Comparison of ENCODE assay signal across 8 cellular contexts in genomic region chr9:113375057-113376023, GRCh38. TPM values are rescaled to one million over a fixed set of nuclear protein-coding genes. Genes with fewer than 3 reads are reported as not detected.
DNase-seq lines count a peak whose midpoint lies in the region; ATAC-seq and TF ChIP-seq lines count a peak whose summit lies in the region.

No MANE protein-coding gene starts in this region.

- H3K27me3 ChIP-seq in Caco-2 (replicated peaks; ENCODE audit: control insufficient read depth, insufficient read depth, low read length) (no peaks in the 10 kb centered on the region), MM.1S (replicated peaks; ENCODE audit: insufficient read depth, low read length) (no peaks in the 10 kb centered on the region)

- H3F3A ChIP-seq in MM.1S (ENCODE audit: insufficient read depth, low read length) = peaks cover 20% of the 10 kb centered on the region

- peaks cover 10% of the 10 kb centered on the region for H3K36me3 ChIP-seq in Caco-2 (ENCODE audit: control insufficient read depth, insufficient read depth, low read length)
- no peaks in the 10 kb centered on the region for H3K36me3 ChIP-seq in MM.1S (replicated peaks; ENCODE audit: insufficient read depth, low read length)

- peak overlapping the region; percentile 86 for H3K27ac Mint-ChIP-seq in Caco-2 (ENCODE audit: unreplicated experiment)
- peak overlapping the region; percentile 43 to 79 for H3K27ac Mint-ChIP-seq in natural killer cell treated with Interleukin-12 subunit alpha and Interleukin-12 subunit beta and Interleukin-15 and Interleukin-18, amount 100 ng/mL, for 72 hours

- H3K9me3 ChIP-seq in Caco-2 (no peaks in the 10 kb centered on the region), MM.1S (replicated peaks; ENCODE audit: insufficient read depth, low read length) (no peaks in the 10 kb centered on the region)

- intact Hi-C loops in Caco-2 (cut with micrococcal nuclease; ENCODE audit: unreplicated experiment) = loop anchor here (1.0 kb wide), 1 partner anchor 35 kb away; the partner anchor contains the start of genes C9orf43 and POLE3

- no peaks in the 10 kb centered on the region for H4K20me1 ChIP-seq in MM.1S (ENCODE audit: insufficient read depth, low read length)

- no peaks in the 10 kb centered on the region for H3K27me3 Mint-ChIP-seq in Caco-2 (ENCODE audit: insufficient read depth, unreplicated experiment)
- H3K27me3 Mint-ChIP-seq in natural killer cell treated with Interleukin-12 subunit alpha and Interleukin-12 subunit beta and Interleukin-15 and Interleukin-18, amount 100 ng/mL, for 72 hours = no peaks in the 10 kb centered on the region

- CTCF ChIA-PET in Caco-2 (lab: Charles Lee) = interaction anchor here (0.9 to 1.8 kb wide), 2 partner anchors 24 to 26 kb away, joined by 5 to 6 read pairs; partner anchors contain the start of gene BSPRY

- peak overlapping the region; percentile 41; the same call in 1 of the 2 replicates for H3K9ac ChIP-seq in MM.1S (ENCODE audit: low read length)

- peaks cover 47% of the 10 kb centered on the region for H3K36me3 Mint-ChIP-seq in Caco-2 (ENCODE audit: insufficient read depth, unreplicated experiment)
- H3K36me3 Mint-ChIP-seq in natural killer cell treated with Interleukin-12 subunit alpha and Interleukin-12 subunit beta and Interleukin-15 and Interleukin-18, amount 100 ng/mL, for 72 hours = no peaks in the 10 kb centered on the region

- BruUV-seq in Caco-2 (replicated peaks; lab: Mats Ljungman, UMichigan) = TSS peak; percentile 68

- peaks cover 16% of the 10 kb centered on the region for H3K4me1 Mint-ChIP-seq in Caco-2 (ENCODE audit: low read depth, unreplicated experiment)
- H3K4me1 Mint-ChIP-seq in natural killer cell treated with Interleukin-12 subunit alpha and Interleukin-12 subunit beta and Interleukin-15 and Interleukin-18, amount 100 ng/mL, for 72 hours (ENCODE audit: low read depth in 2 of 2) = peaks cover 6 to 15% of the 10 kb centered on the region in 2 donors

- no peak for ATAC-seq in natural killer cell treated with Interleukin-12 subunit alpha and Interleukin-12 subunit beta and Interleukin-15 and Interleukin-18, amount 100 ng/mL, for 72 hours
- ATAC-seq in HG03432 (IDR thresholded peaks at IDR 0.05; ENCODE audit: unreplicated experiment) (no peak), HG03196 (IDR thresholded peaks at IDR 0.05; ENCODE audit: unreplicated experiment) (no peak)

- TF ChIP-seq CTCF in Caco-2 (IDR thresholded peaks at IDR 0.05; ENCODE audit: insufficient read depth in 1 of 2, low read depth in 1 of 2, low read length in 1 of 2, severe bottlenecking in 1 of 2, unreplicated experiment in 1 of 2) (no peak), MM.1S (IDR thresholded peaks at IDR 0.05; ENCODE audit: low read length) (no peak), coronary artery (IDR thresholded peaks at IDR 0.05) (no peak)

- H3K9me2 ChIP-seq in MM.1S (replicated peaks; ENCODE audit: insufficient read depth, low read length) = no peaks in the 10 kb centered on the region

- DNase-seq in Caco-2 (peak; percentile 56 to 78), MM.1S (no peak), coronary artery (ENCODE audit: low spot score) (no peak), DMS153 treated with DMSO at 0.1 percent for 48 hours (lab: John Stamatoyannopoulos, UW; ENCODE audit: unreplicated experiment) (no peak), NCI-H2029 (lab: John Stamatoyannopoulos, UW) (no peak)
- DNase-seq in natural killer cell treated with Interleukin-12 subunit alpha and Interleukin-12 subunit beta and Interleukin-15 and Interleukin-18, amount 100 ng/mL, for 72 hours (ENCODE audit: low spot score) = no peak

- no peak overlapping the region for H2AFZ ChIP-seq in MM.1S (ENCODE audit: low read length)

- peak overlapping the region; percentile 77 for H3K4me2 ChIP-seq in MM.1S (ENCODE audit: low read depth, low read length)

- H3K4me3 Mint-ChIP-seq in Caco-2 (ENCODE audit: unreplicated experiment) = peak overlapping the region; percentile 77
- peak overlapping the region; percentile 81 for H3K4me3 Mint-ChIP-seq in natural killer cell treated with Interleukin-12 subunit alpha and Interleukin-12 subunit beta and Interleukin-15 and Interleukin-18, amount 100 ng/mL, for 72 hours

- peak overlapping the region; percentile 4; the same call in 1 of the 2 replicates for H3K27ac ChIP-seq in MM.1S (ENCODE audit: low read length)
- no peak overlapping the region for H3K27ac ChIP-seq in coronary artery

- peaks cover 24% of the 10 kb centered on the region for H3K79me2 ChIP-seq in MM.1S (ENCODE audit: low read length)

- H3K4me1 ChIP-seq in Caco-2 (peaks cover 36% of the 10 kb centered on the region), MM.1S (ENCODE audit: low read length) (peaks cover 15% of the 10 kb centered on the region)

- H3K4me3 ChIP-seq in Caco-2 (ENCODE audit: low read depth, low read length) (peak overlapping the region; percentile 96), MM.1S (ENCODE audit: low read length) (peak overlapping the region; percentile 49), coronary artery (peak overlapping the region; percentile 73)

- H3K9me3 Mint-ChIP-seq in Caco-2 (ENCODE audit: unreplicated experiment) = no peaks in the 10 kb centered on the region
- H3K9me3 Mint-ChIP-seq in natural killer cell treated with Interleukin-12 subunit alpha and Interleukin-12 subunit beta and Interleukin-15 and Interleukin-18, amount 100 ng/mL, for 72 hours = no peaks in the 10 kb centered on the region

- POLR2A ChIA-PET in Caco-2 (lab: Charles Lee) = interaction anchor here (0.6 to 1.5 kb wide), 4 partner anchors 25 to 80 kb away, joined by 3 to 16 read pairs (median 7); partner anchors contain the start of gene WDR31

RNA-seq across cellular contexts. Expression of gene HDHD3, which starts 1.4 kb away (rescaled TPM):
- 60.9 and 64.9 TPM in 2 replicates for total RNA-seq in Caco-2 (2022)
- 10 to 100 TPM; 11.0 to 15.7 TPM for total RNA-seq in natural killer cell treated with Interleukin-12 subunit alpha and Interleukin-12 subunit beta and Interleukin-15 and Interleukin-18, amount 100 ng/mL, for 72 hours

RNA-seq across cellular contexts. Expression of gene ALAD, which starts 25.7 kb away (rescaled TPM):
- total RNA-seq in Caco-2 (2022) = 43.6 and 48.8 TPM in 2 replicates
- 10 to 100 TPM; 18.7 to 19.5 TPM for total RNA-seq in natural killer cell treated with Interleukin-12 subunit alpha and Interleukin-12 subunit beta and Interleukin-15 and Interleukin-18, amount 100 ng/mL, for 72 hours

RNA-seq across cellular contexts. Expression of gene BSPRY, which starts 26.0 kb away (rescaled TPM):
- total RNA-seq in Caco-2 (2022) = 14.5 and 14.7 TPM in 2 replicates
- 1 to 10 TPM; 2.5 to 5.0 TPM for total RNA-seq in natural killer cell treated with Interleukin-12 subunit alpha and Interleukin-12 subunit beta and Interleukin-15 and Interleukin-18, amount 100 ng/mL, for 72 hours

RNA-seq across cellular contexts. Expression of gene POLE3, which starts 35.1 kb away (rescaled TPM):
- 48.8 and 57.2 TPM in 2 replicates for total RNA-seq in Caco-2 (2022)
- total RNA-seq in natural killer cell treated with Interleukin-12 subunit alpha and Interleukin-12 subunit beta and Interleukin-15 and Interleukin-18, amount 100 ng/mL, for 72 hours = 10 to 100 TPM; 62.7 to 76.1 TPM

RNA-seq across cellular contexts. Expression of gene C9orf43, which starts 35.2 kb away (rescaled TPM):
- total RNA-seq in Caco-2 (2022) = 1.1 and 1.9 TPM in 2 replicates
- 1 to 10 TPM; 1.1 to 1.3 TPM for total RNA-seq in natural killer cell treated with Interleukin-12 subunit alpha and Interleukin-12 subunit beta and Interleukin-15 and Interleukin-18, amount 100 ng/mL, for 72 hours

Comparison
In these comparisons a context has a peak if more than half of its experiments do, and no peak if none do; other contexts are left out.
1. DNase-seq: peak in Caco-2 (2 of 2); none in MM.1S (single experiment), coronary artery (single experiment), natural killer cell treated with Interleukin-12 subunit alpha and Interleukin-12 subunit beta and Interleukin-15 and Interleukin-18, amount 100 ng/mL, for 72 hours (single experiment), DMS153 treated with DMSO at 0.1 percent for 48 hours (single experiment) and NCI-H2029 (single experiment).
2. Peak in every context shown above with its lines, with median percentiles within 50 percentile points of each other: H3K4me3 ChIP-seq.